ENCODE assay signal across 8 cellular contexts in genomic region chr11:66438009-66438503, GRCh38. TPM values are rescaled to one million over a fixed set of nuclear protein-coding genes. Genes with fewer than 3 reads are reported as not detected.
DNase-seq lines count a peak whose midpoint lies in the region; ATAC-seq and TF ChIP-seq lines count a peak whose summit lies in the region.
"Had no signal": no experiment of that assay in that cellular context is flagged by ENCODE, and none has a peak within 500 bp of the region (broad histone marks: within the 10 kb centered on the region; RNA-seq: fewer than 3 reads in every experiment).

No MANE protein-coding gene starts in this region.

- no peaks in the 10 kb centered on the region for H3K9me3 ChIP-seq in HEK293 (ENCODE audit: control insufficient read depth, insufficient read depth, low read depth, low read length)

- peak overlapping the region; percentile 68 for H3K4me3 ChIP-seq in HEK293 (ENCODE audit: low read depth, low read length)
- peak overlapping the region; percentile 88 for H3K4me3 ChIP-seq in iPS-11a (ENCODE audit: low read depth, low read length)

- H3K27me3 Mint-ChIP-seq in activated B cell treated with CpG ODN at 0.5 μM for 24 hours = peaks cover 4% of the 10 kb centered on the region
- H3K27me3 Mint-ChIP-seq in stimulated activated memory B cell treated with anti-CD40 and anti-IgM and Interleukin-4, amounts not matched to agents 10 μg/mL and 1 μg/mL and 100 μg/mL, for 72 hours = no peaks in the 10 kb centered on the region

- TF ChIP-seq CTCF in HEK293 (tag by site-specific recombination; IDR thresholded peaks at IDR 0.05) = no peak
- no peak for TF ChIP-seq CTCF in activated B cell treated with CpG ODN at 0.5 μM for 24 hours (IDR thresholded peaks at IDR 0.05)

- H3K4me1 Mint-ChIP-seq in activated B cell treated with CpG ODN at 0.5 μM for 24 hours = peaks cover 8% of the 10 kb centered on the region
- H3K4me1 Mint-ChIP-seq in stimulated activated memory B cell treated with anti-CD40 and anti-IgM and Interleukin-4, amounts not matched to agents 10 μg/mL and 1 μg/mL and 100 μg/mL, for 72 hours = peaks cover 15% of the 10 kb centered on the region

- H3K27ac Mint-ChIP-seq in activated B cell treated with CpG ODN at 0.5 μM for 24 hours = peak overlapping the region; percentile 97
- H3K27ac Mint-ChIP-seq in stimulated activated memory B cell treated with anti-CD40 and anti-IgM and Interleukin-4, amounts not matched to agents 10 μg/mL and 1 μg/mL and 100 μg/mL, for 72 hours = peak overlapping the region; percentile 93

- CTCF ChIA-PET in HEK293 (lab: Yijun Ruan, JAX) = interaction anchor here (0.6 to 2.0 kb wide), 16 partner anchors 9 to 241 kb away, joined by 3 to 27 read pairs (median 4); partner anchors contain the start of genes NPAS4 and PELI3
- CTCF ChIA-PET in activated B cell treated with CpG ODN at 0.5 μM for 24 hours (lab: Charles Lee) = interaction anchor here (1.2 to 2.4 kb wide), 10 partner anchors 8 to 240 kb away, joined by 4 to 19 read pairs (median 8); partner anchors contain the start of genes NPAS4, PELI3, RBM4 and RBM4B

- intact Hi-C loops in activated B cell treated with CpG ODN at 0.5 μM for 24 hours (cut with micrococcal nuclease) = loop anchor here (5.0 kb wide), 1 partner anchor 179 kb away; the partner anchor contains the start of gene RBM14

- peaks cover 0 to 24% of the 10 kb centered on the region in 2 experiments; a peak in 2 of 3 replicates for H3K36me3 ChIP-seq in HEK293 (ENCODE audit: control insufficient read depth in 2 of 2, insufficient read depth in 1 of 2, low read length in 2 of 2)

- peak overlapping the region; percentile 68; the same call in 1 of the 2 replicates for H3K27ac ChIP-seq in HEK293 (ENCODE audit: extremely low read depth, low read depth, low read length)

- DNase-seq in activated B cell treated with CpG ODN at 0.5 μM for 24 hours = no peak
- no peak for DNase-seq in stimulated activated naive CD4-positive, alpha-beta T cell treated with Interleukin-2 at 50 U/mL for 16 hours (lab: John Stamatoyannopoulos, UW)
- DNase-seq in inferior parietal cortex (ENCODE audit: extremely low spot score) = no peak
- no peak for DNase-seq in stimulated activated CD4-positive, alpha-beta T cell treated with anti-CD3 and anti-CD28 coated beads, Interleukin-4, amount 100 ng/mL, for 4 hours

- H3K4me3 Mint-ChIP-seq in activated B cell treated with CpG ODN at 0.5 μM for 24 hours = peak overlapping the region; percentile 87
- peak overlapping the region; percentile 86 for H3K4me3 Mint-ChIP-seq in stimulated activated memory B cell treated with anti-CD40 and anti-IgM and Interleukin-4, amounts not matched to agents 10 μg/mL and 1 μg/mL and 100 μg/mL, for 72 hours

- peaks cover 2% of the 10 kb centered on the region for H3K9me3 Mint-ChIP-seq in activated B cell treated with CpG ODN at 0.5 μM for 24 hours
- peaks cover 3% of the 10 kb centered on the region for H3K9me3 Mint-ChIP-seq in stimulated activated memory B cell treated with anti-CD40 and anti-IgM and Interleukin-4, amounts not matched to agents 10 μg/mL and 1 μg/mL and 100 μg/mL, for 72 hours

- peaks cover 38% of the 10 kb centered on the region for H3K36me3 Mint-ChIP-seq in activated B cell treated with CpG ODN at 0.5 μM for 24 hours (ENCODE audit: low read depth)
- peaks cover 28% of the 10 kb centered on the region for H3K36me3 Mint-ChIP-seq in stimulated activated memory B cell treated with anti-CD40 and anti-IgM and Interleukin-4, amounts not matched to agents 10 μg/mL and 1 μg/mL and 100 μg/mL, for 72 hours

- H3K4me1 ChIP-seq in HEK293 (ENCODE audit: control insufficient read depth, insufficient read depth, low read length) = no peaks in the 10 kb centered on the region

- ATAC-seq in activated B cell treated with CpG ODN at 0.5 μM for 24 hours (ENCODE audit: low read depth) = no peak
- ATAC-seq in stimulated activated memory B cell treated with anti-CD40 and anti-IgM and Interleukin-4, amounts not matched to agents 10 μg/mL and 1 μg/mL and 100 μg/mL, for 72 hours = no peak

- POLR2A ChIA-PET in HEK293 (lab: Yijun Ruan, JAX) = interaction anchor here (1.0 to 2.2 kb wide), 11 partner anchors 17 to 405 kb away, joined by 3 to 22 read pairs (median 5); partner anchors contain the start of genes DPP3, NPAS4, PELI3 and RCE1
- POLR2A ChIA-PET in activated B cell treated with CpG ODN at 0.5 μM for 24 hours (lab: Charles Lee) = interaction anchor here (0.9 to 1.8 kb wide), 18 partner anchors 16 to 963 kb away, joined by 3 to 40 read pairs (median 4); partner anchors contain the start of genes ACTN3, BRMS1, CCDC85B and DPP3

TF ChIP-seq in HEK293, 187 proteins besides CTCF, POLR2A, EP300 and RAD21:
- TF ChIP-seq ZNF366 (tag by site-specific recombination; conservative IDR thresholded peaks at IDR 0.05) (0 out of 2 replicates have a peak, but pooled peaks have one; percentile 41), ZNF354C (tag by site-specific recombination; IDR thresholded peaks at IDR 0.05; ENCODE audit: borderline replicate concordance, low read depth) (no peak)

RNA-seq across cellular contexts. Expression of gene MRPL11, which starts 0.6 kb away (rescaled TPM):
- total RNA-seq in activated B cell treated with CpG ODN at 0.5 μM for 24 hours = 62.6 and 74.3 TPM in 2 replicates

RNA-seq across cellular contexts. Expression of gene NPAS4, which starts 17.2 kb away (rescaled TPM):
- total RNA-seq in activated B cell treated with CpG ODN at 0.5 μM for 24 hours = not detected in 2 replicates
- total RNA-seq: myocyte had no signal

RNA-seq across cellular contexts. Expression of gene PELI3, which starts 28.6 kb away (rescaled TPM):
- 8.5 and 9.1 TPM in 2 replicates for total RNA-seq in activated B cell treated with CpG ODN at 0.5 μM for 24 hours

RNA-seq across cellular contexts. Expression of gene DPP3, which starts 42.2 kb away (rescaled TPM):
- 62.2 and 63.3 TPM in 2 replicates for total RNA-seq in activated B cell treated with CpG ODN at 0.5 μM for 24 hours
